Comparison of ENCODE assay signal across 11 cellular contexts in the genomic region with DNA sequence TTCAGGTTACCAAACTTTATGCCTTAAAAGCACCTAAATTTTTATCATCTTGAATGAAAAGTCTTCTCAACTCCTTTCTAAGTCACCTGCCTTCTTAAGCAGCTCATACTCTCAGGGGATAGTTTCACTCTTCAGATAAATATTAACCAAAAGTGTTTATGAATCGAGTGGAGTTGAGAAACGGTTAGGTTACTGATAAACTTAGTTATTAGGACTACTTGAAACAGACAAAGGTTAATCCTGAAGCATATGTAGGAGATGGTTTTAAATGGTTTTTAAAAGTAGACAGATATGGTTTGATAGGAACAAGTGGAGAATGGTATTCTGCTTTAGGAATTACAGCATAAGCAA.
DNase-seq lines count a peak whose midpoint lies in the region; ATAC-seq lines count a peak whose summit lies in the region.
"Had no signal": no experiment of that assay in that cellular context is flagged by ENCODE, and none has a peak within 500 bp of the region (broad histone marks: within the 10 kb centered on the region; RNA-seq: fewer than 3 reads in every experiment).

No MANE protein-coding gene starts in this region.

- peak; percentile 62 for ATAC-seq in GM18502 (IDR thresholded peaks at IDR 0.05; ENCODE audit: poor library complexity, unreplicated experiment)
- ATAC-seq in GM19467 (IDR thresholded peaks at IDR 0.05; ENCODE audit: unreplicated experiment) = peak; percentile 79
- ATAC-seq in HG02943 (IDR thresholded peaks at IDR 0.05; ENCODE audit: low read depth, unreplicated experiment) = peak; percentile 80
- peak; percentile 54 for ATAC-seq in HG03565 (IDR thresholded peaks at IDR 0.05; ENCODE audit: unreplicated experiment)
- ATAC-seq: heart right ventricle had no signal

- DNase-seq in activated CD8-positive, alpha-beta memory T cell treated with anti-CD3 and anti-CD28 coated beads, Interleukin-2, amount 50 U/mL, for 48 hours = no peak
- DNase-seq in NCI-H345 (lab: John Stamatoyannopoulos, UW) (no peak), HuH-7 (ENCODE audit: low spot score) (no peak), HuH-7.5 (ENCODE audit: low spot score) (no peak)
- DNase-seq: activated gamma-delta T cell, heart right ventricle, T-helper 1 cell had no signal
